ENCODE assay signal across 26 cellular contexts in genomic region chr12:109252799-109253198, GRCh38. TPM values are rescaled to one million over a fixed set of nuclear protein-coding genes. Genes with fewer than 3 reads are reported as not detected.
"Had no signal": no experiment of that assay in that cellular context is flagged by ENCODE, and none has a peak within 500 bp of the region (broad histone marks: within the 10 kb centered on the region; RNA-seq: fewer than 3 reads in every experiment).

No MANE protein-coding gene starts in this region.

- ATAC-seq: mucosa of descending colon; naive thymus-derived CD4-positive, alpha-beta T cell; natural killer cell treated with Interleukin-12 subunit alpha and Interleukin-12 subunit beta and Interleukin-15 and Interleukin-18, amount 100 ng/mL, for 72 hours; sciatic nerve; stimulated activated effector memory CD8-positive, alpha-beta T cell treated with anti-CD3 and anti-CD28 coated beads, Interleukin-12 subunit alpha, Interleukin-12 subunit beta, amount 100 ng/mL, for 72 hours had no signal

- H3K27ac ChIP-seq: hepatocyte, left ventricle myocardium inferior, parathyroid adenoma, right atrium auricular region, spleen, tibial nerve, uterus had no signal

- FAIRE-seq: small intestine had no signal

- H3K36me3 ChIP-seq: uterus had no signal

- H3K9me3 ChIP-seq: uterus had no signal

- H3K4me3 ChIP-seq: hepatocyte, left ventricle myocardium inferior, lung, mucosa of descending colon, right atrium auricular region, spleen, tibial nerve, uterus had no signal

- DNase-seq: islet precursor cell; left ventricle myocardium inferior; midbrain; mucosa of descending colon; naive thymus-derived CD4-positive, alpha-beta T cell; small intestine; spleen; stimulated activated CD4-positive, alpha-beta T cell treated with anti-CD3 and anti-CD28 coated beads, Interleukin-4, amount 100 ng/mL, for 24 hours; stimulated activated naive CD4-positive, alpha-beta T cell; uterus had no signal

- H3K27me3 ChIP-seq: hepatocyte, right atrium auricular region, spleen, tibial nerve, uterus had no signal

- H3K4me1 ChIP-seq: left ventricle myocardium inferior, right atrium auricular region, tibial nerve, uterus had no signal

RNA-seq across cellular contexts. Expression of gene FOXN4, which starts 56.3 kb away (rescaled TPM):
- total RNA-seq: hepatocyte; kidney epithelial cell; left ventricle myocardium inferior; mesenteric fat pad; myocyte; naive thymus-derived CD4-positive, alpha-beta T cell; natural killer cell treated with Interleukin-12 subunit alpha and Interleukin-12 subunit beta and Interleukin-15 and Interleukin-18, amount 100 ng/mL, for 72 hours; osteocyte; pulmonary artery endothelial cell; renal cortical epithelial cell; right atrium auricular region; sciatic nerve; spleen; subcutaneous adipose tissue; tibial nerve; ureter; uterus had no signal
- polyA plus RNA-seq: hepatocyte; naive thymus-derived CD4-positive, alpha-beta T cell; small intestine had no signal
